In genomic region chr1:182331412-182331811, GRCh38 we compare ENCODE assay signal across 19 cellular contexts.
"Had no signal": no experiment of that assay in that cellular context is flagged by ENCODE, and none has a peak within 500 bp of the region (broad histone marks: within the 10 kb centered on the region; RNA-seq: fewer than 3 reads in every experiment).

No MANE protein-coding gene starts in this region.

- H3K36me3 Mint-ChIP-seq: activated CD8-positive, alpha-beta memory T cell treated with anti-CD3 and anti-CD28 coated beads, Interleukin-2, amount 10 ng/mL, durations not matched to agents 7 days and 5 days; activated naive CD8-positive, alpha-beta T cell treated with anti-CD3 and anti-CD28 coated beads for 36 hours; natural killer cell; type B pancreatic cell had no signal

- H3K27me3 Mint-ChIP-seq: activated naive CD8-positive, alpha-beta T cell treated with anti-CD3 and anti-CD28 coated beads for 36 hours; activated T-helper 17 cell treated with anti-CD3 and anti-CD28 coated beads, Interleukin-2, amount 50 U/mL, for 72 hours; type B pancreatic cell had no signal

- H3K4me1 Mint-ChIP-seq: activated CD4-positive, alpha-beta memory T cell treated with anti-CD3 and anti-CD28 coated beads, Interleukin-2, amount 10 ng/mL, durations not matched to agents 7 days and 5 days; activated CD8-positive, alpha-beta memory T cell treated with anti-CD3 and anti-CD28 coated beads, Interleukin-2, amount 10 ng/mL, durations not matched to agents 7 days and 5 days; activated naive CD8-positive, alpha-beta T cell treated with anti-CD3 and anti-CD28 coated beads for 36 hours; activated T-helper 17 cell treated with anti-CD3 and anti-CD28 coated beads, Interleukin-2, amount 50 U/mL, for 72 hours; natural killer cell had no signal

- H3K27ac Mint-ChIP-seq: activated CD4-positive, alpha-beta memory T cell treated with anti-CD3 and anti-CD28 coated beads, Interleukin-2, amount 10 ng/mL, durations not matched to agents 7 days and 5 days; activated CD8-positive, alpha-beta memory T cell treated with anti-CD3 and anti-CD28 coated beads, Interleukin-2, amount 10 ng/mL, durations not matched to agents 7 days and 5 days; activated naive CD8-positive, alpha-beta T cell treated with anti-CD3 and anti-CD28 coated beads for 36 hours; activated T-helper 17 cell treated with anti-CD3 and anti-CD28 coated beads, Interleukin-2, amount 50 U/mL, for 72 hours; dendritic cell treated with granulocyte-macrophage colony-stimulating factor and Interleukin-4, amounts not matched to agents 40 ng/mL and 50 ng/mL, for 4 days; natural killer cell; type B pancreatic cell had no signal

- DNase-seq: activated CD4-positive, alpha-beta memory T cell treated with anti-CD3 and anti-CD28 coated beads, Interleukin-2, amount 10 ng/mL, durations not matched to agents 7 days and 5 days; activated CD4-positive, alpha-beta T cell treated with anti-CD3 and anti-CD28 coated beads for 48 hours; activated CD4-positive, CD25-positive, alpha-beta regulatory T cell; activated CD8-positive, alpha-beta memory T cell treated with anti-CD3 and anti-CD28 coated beads, Interleukin-2, amount 10 ng/mL, durations not matched to agents 7 days and 5 days; activated naive CD4-positive, alpha-beta T cell; activated naive CD8-positive, alpha-beta T cell treated with anti-CD3 and anti-CD28 coated beads for 36 hours; amniotic stem cell; effector CD8-positive, alpha-beta T cell; mesendoderm; natural killer cell; pancreas; right lobe of liver; small intestine; stimulated activated CD4-positive, alpha-beta T cell treated with anti-CD3 and anti-CD28 coated beads, Interleukin-15, amount 100 ng/mL, for 24 hours; stimulated activated CD4-positive, alpha-beta T cell treated with anti-CD3 and anti-CD28 coated beads, Interleukin-2, amount 100 ng/mL, for 48 hours; stomach had no signal

- H3K9me3 Mint-ChIP-seq: activated CD4-positive, alpha-beta memory T cell treated with anti-CD3 and anti-CD28 coated beads, Interleukin-2, amount 10 ng/mL, durations not matched to agents 7 days and 5 days; activated naive CD8-positive, alpha-beta T cell treated with anti-CD3 and anti-CD28 coated beads for 36 hours; activated T-helper 17 cell treated with anti-CD3 and anti-CD28 coated beads, Interleukin-2, amount 50 U/mL, for 72 hours; dendritic cell treated with granulocyte-macrophage colony-stimulating factor and Interleukin-4, amounts not matched to agents 40 ng/mL and 50 ng/mL, for 4 days; natural killer cell; type B pancreatic cell had no signal

- H3K4me3 Mint-ChIP-seq: activated CD4-positive, alpha-beta memory T cell treated with anti-CD3 and anti-CD28 coated beads, Interleukin-2, amount 10 ng/mL, durations not matched to agents 7 days and 5 days; activated CD8-positive, alpha-beta memory T cell treated with anti-CD3 and anti-CD28 coated beads, Interleukin-2, amount 10 ng/mL, durations not matched to agents 7 days and 5 days; activated naive CD8-positive, alpha-beta T cell treated with anti-CD3 and anti-CD28 coated beads for 36 hours; activated T-helper 17 cell treated with anti-CD3 and anti-CD28 coated beads, Interleukin-2, amount 50 U/mL, for 72 hours; dendritic cell treated with granulocyte-macrophage colony-stimulating factor and Interleukin-4, amounts not matched to agents 40 ng/mL and 50 ng/mL, for 4 days; natural killer cell; type B pancreatic cell had no signal

- ATAC-seq: activated CD8-positive, alpha-beta memory T cell treated with anti-CD3 and anti-CD28 coated beads, Interleukin-2, amount 10 ng/mL, durations not matched to agents 7 days and 5 days; activated T-helper 17 cell treated with anti-CD3 and anti-CD28 coated beads, Interleukin-2, amount 50 U/mL, for 72 hours; natural killer cell; pancreas; right lobe of liver had no signal
